In the genomic region with DNA sequence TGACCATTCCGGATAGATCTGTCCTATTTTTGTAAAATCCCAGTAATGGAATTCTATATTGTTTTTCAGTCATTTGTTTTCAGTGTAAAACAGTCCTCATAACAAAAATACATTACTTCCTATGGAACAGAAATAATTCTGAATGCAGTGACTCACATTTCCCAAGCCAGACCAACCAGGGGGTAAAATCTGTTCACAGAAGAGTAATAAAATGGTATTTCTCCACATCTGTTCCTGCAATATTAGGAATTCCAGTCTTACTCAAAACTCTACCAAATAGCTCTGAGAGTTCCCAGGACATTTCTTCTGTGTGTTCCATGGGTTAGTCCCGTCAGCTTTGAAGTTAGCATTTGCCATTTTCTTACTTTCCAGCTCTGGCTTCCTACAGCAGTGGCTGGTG, we compare ENCODE assay signal across 18 cellular contexts. TPM values are rescaled to one million over a fixed set of nuclear protein-coding genes. Genes with fewer than 3 reads are reported as not detected.
DNase-seq lines count a peak whose midpoint lies in the region; ATAC-seq and TF ChIP-seq lines count a peak whose summit lies in the region.
"Had no signal": no experiment of that assay in that cellular context is flagged by ENCODE, and none has a peak within 500 bp of the region (broad histone marks: within the 10 kb centered on the region; RNA-seq: fewer than 3 reads in every experiment).

No MANE protein-coding gene starts in this region.

- DNase-seq in Daoy (ENCODE audit: low read depth) (peak; percentile 23), SK-N-MC (ENCODE audit: low read depth, low spot score) (no peak), fibroblast of pulmonary artery (ENCODE audit: low read depth) (peak; percentile 75), foreskin keratinocyte (no peak), SW480 (ENCODE audit: low spot score) (no peak)
- DNase-seq: activated CD4-positive, alpha-beta T cell treated with anti-CD3 and anti-CD28 coated beads, Interleukin-2, amount 10 ng/mL, durations not matched to agents 7 days and 5 days; activated effector memory CD4-positive, alpha-beta T cell treated with Interleukin-2 at 50 U/mL for 16 hours; CD8-positive, alpha-beta T cell; cerebellar nuclear complex; glutamatergic neuron; MV-4-11; NCI-H2171 treated with DMSO at 0.1 percent for 48 hours; pancreas; stimulated activated naive CD8-positive, alpha-beta T cell treated with anti-CD3 and anti-CD28 coated beads, Interleukin-15, amount 100 ng/mL, for 72 hours; T-helper 17 cell had no signal

- H3K4me3 ChIP-seq in SK-N-MC = peak overlapping the region; percentile 52
- H3K4me3 ChIP-seq in fibroblast of pulmonary artery (replicated peaks; ENCODE audit: low read depth, low read length) = no peak overlapping the region
- H3K4me3 ChIP-seq in skeletal muscle tissue (ENCODE audit: low read length in 3 of 3) = no peak overlapping the region
- H3K4me3 ChIP-seq: pancreas had no signal

- peak overlapping the region; percentile 48 for H3K9ac ChIP-seq in SK-N-MC (ENCODE audit: insufficient read length)
- no peak overlapping the region for H3K9ac ChIP-seq in skeletal muscle tissue (ENCODE audit: low read depth in 1 of 3, low read length in 3 of 3)

- peak overlapping the region; percentile 100 for H3K27ac ChIP-seq in SK-N-MC
- H3K27ac ChIP-seq in skeletal muscle tissue (ENCODE audit: low read depth, low read length) = peak overlapping the region; percentile 72
- no peak overlapping the region for H3K27ac ChIP-seq in foreskin keratinocyte
- H3K27ac ChIP-seq: pancreas had no signal

- H3K36me3 ChIP-seq in SK-N-MC (ENCODE audit: insufficient read depth, low read length) = no peaks in the 10 kb centered on the region; the same call in 1 of the 2 replicates
- no peaks in the 10 kb centered on the region for H3K36me3 ChIP-seq in skeletal muscle tissue (ENCODE audit: control insufficient read depth in 3 of 3, insufficient read depth in 3 of 3, low read length in 3 of 3)
- H3K36me3 ChIP-seq: pancreas had no signal

- ATAC-seq in foreskin keratinocyte = no peak
- no peak for ATAC-seq in HG02884 (IDR thresholded peaks at IDR 0.05; ENCODE audit: unreplicated experiment)
- ATAC-seq in GM19467 (IDR thresholded peaks at IDR 0.05; ENCODE audit: unreplicated experiment) = no peak
- ATAC-seq: CD8-positive, alpha-beta T cell; pancreas; stimulated activated naive CD8-positive, alpha-beta T cell treated with anti-CD3 and anti-CD28 coated beads, Interleukin-15, amount 100 ng/mL, for 72 hours; T-helper 17 cell had no signal

- H3K4me1 ChIP-seq in skeletal muscle tissue (ENCODE audit: control insufficient read depth in 3 of 3, insufficient read depth in 3 of 3, low read length in 3 of 3) (peaks cover 0 to 8% (median 4%) of the 10 kb centered on the region in 3 donors), foreskin keratinocyte (no peaks in the 10 kb centered on the region)

- no peaks in the 10 kb centered on the region for H3K27me3 ChIP-seq in skeletal muscle tissue (ENCODE audit: control insufficient read depth in 3 of 3, insufficient read depth in 3 of 3, low read length in 3 of 3)
- no peaks in the 10 kb centered on the region for H3K27me3 ChIP-seq in foreskin keratinocyte
- H3K27me3 ChIP-seq: pancreas had no signal

- no peak for TF ChIP-seq CTCF in fibroblast of pulmonary artery (IDR thresholded peaks at IDR 0.05; ENCODE audit: low read length, missing control alignments)
- no peak for TF ChIP-seq CTCF in foreskin keratinocyte (conservative IDR thresholded peaks at IDR 0.05)

- H3K9me3 ChIP-seq in SK-N-MC (ENCODE audit: low read depth, low read length) (no peaks in the 10 kb centered on the region), skeletal muscle tissue (ENCODE audit: control insufficient read depth in 3 of 3, low read length in 3 of 3) (no peaks in the 10 kb centered on the region)
- H3K9me3 ChIP-seq: pancreas had no signal

RNA-seq across cellular contexts. Expression of gene DDR2, which starts 2.6 kb away (rescaled TPM):
- 17.8 and 23.9 TPM in 2 replicates for total RNA-seq in Daoy (2014; rRNA removed; shearing (Covaris generic))
- 40.2 TPM for total RNA-seq in skeletal muscle tissue
- total RNA-seq in foreskin keratinocyte = 0.18 and 0.41 TPM in 2 replicates
- polyA plus RNA-seq in foreskin keratinocyte = 0.03 and 0.06 TPM in 2 replicates

Comparison
In these comparisons a context has a peak if more than half of its experiments do, and no peak if none do; other contexts are left out.
1. DNase-seq: peak in Daoy (single experiment) and fibroblast of pulmonary artery (single experiment); none in SK-N-MC (single experiment), foreskin keratinocyte (0 of 2) and SW480 (single experiment).
2. RNA of gene DDR2, which starts 2.6 kb away (total RNA-seq): 40.2 TPM in skeletal muscle tissue (single experiment) and 17.8 to 23.9 TPM in Daoy; 0.18 to 0.41 TPM in foreskin keratinocyte; every median in the first group is over 10 times any median in the second.